Comparison of ENCODE assay signal across 1 cellular context in the genomic region with DNA sequence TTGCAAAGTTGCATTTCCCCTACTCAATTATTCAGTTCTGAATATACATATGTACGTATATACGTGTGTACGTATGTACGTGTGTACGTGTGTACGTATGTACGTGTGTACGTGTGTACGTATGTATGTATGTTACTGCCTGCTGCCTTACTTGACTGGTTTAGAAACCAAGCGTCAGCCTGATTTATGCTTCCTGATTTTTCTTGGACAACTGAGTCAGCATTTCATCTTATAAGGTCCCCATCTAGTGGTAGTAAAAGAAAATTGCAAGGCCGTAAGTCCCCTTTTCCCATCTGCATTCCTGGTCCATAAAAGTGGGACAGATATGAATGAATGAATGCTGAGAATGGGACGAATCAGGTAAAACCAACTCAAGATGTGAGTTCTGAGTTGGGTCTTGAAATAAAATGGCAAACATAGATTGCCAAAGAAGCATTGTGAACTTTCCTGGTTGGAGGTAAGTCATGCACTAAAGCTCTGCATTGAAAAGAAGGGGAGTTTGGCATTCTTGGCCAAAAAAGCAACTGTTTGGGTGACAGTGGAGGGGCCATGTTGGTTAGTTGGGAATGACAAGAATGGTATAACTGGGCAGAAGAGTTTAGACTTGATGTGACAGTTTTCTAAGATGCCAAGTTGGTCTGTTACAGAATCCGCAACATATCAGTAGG.
A peak's percentile ranks its signal among the peaks of the same experiment; 100 is the strongest.
TF ChIP-seq lines count a peak whose summit lies in the region.

No MANE protein-coding gene starts in this region.

TF ChIP-seq in H1, 55 proteins besides CTCF, POLR2A, EP300 and RAD21:
- peak; percentile 96 for TF ChIP-seq MAFK (IDR thresholded peaks at IDR 0.05; ENCODE audit: low read depth, low read length)
- no peak for TF ChIP-seq CREB1 (IDR thresholded peaks at IDR 0.05)
- TF ChIP-seq TEAD4 (IDR thresholded peaks at IDR 0.05; ENCODE audit: low read depth, low read length) = 0 out of 2 replicates have a peak, but pooled peaks have one; percentile 5
- TF ChIP-seq, protein P1, sequence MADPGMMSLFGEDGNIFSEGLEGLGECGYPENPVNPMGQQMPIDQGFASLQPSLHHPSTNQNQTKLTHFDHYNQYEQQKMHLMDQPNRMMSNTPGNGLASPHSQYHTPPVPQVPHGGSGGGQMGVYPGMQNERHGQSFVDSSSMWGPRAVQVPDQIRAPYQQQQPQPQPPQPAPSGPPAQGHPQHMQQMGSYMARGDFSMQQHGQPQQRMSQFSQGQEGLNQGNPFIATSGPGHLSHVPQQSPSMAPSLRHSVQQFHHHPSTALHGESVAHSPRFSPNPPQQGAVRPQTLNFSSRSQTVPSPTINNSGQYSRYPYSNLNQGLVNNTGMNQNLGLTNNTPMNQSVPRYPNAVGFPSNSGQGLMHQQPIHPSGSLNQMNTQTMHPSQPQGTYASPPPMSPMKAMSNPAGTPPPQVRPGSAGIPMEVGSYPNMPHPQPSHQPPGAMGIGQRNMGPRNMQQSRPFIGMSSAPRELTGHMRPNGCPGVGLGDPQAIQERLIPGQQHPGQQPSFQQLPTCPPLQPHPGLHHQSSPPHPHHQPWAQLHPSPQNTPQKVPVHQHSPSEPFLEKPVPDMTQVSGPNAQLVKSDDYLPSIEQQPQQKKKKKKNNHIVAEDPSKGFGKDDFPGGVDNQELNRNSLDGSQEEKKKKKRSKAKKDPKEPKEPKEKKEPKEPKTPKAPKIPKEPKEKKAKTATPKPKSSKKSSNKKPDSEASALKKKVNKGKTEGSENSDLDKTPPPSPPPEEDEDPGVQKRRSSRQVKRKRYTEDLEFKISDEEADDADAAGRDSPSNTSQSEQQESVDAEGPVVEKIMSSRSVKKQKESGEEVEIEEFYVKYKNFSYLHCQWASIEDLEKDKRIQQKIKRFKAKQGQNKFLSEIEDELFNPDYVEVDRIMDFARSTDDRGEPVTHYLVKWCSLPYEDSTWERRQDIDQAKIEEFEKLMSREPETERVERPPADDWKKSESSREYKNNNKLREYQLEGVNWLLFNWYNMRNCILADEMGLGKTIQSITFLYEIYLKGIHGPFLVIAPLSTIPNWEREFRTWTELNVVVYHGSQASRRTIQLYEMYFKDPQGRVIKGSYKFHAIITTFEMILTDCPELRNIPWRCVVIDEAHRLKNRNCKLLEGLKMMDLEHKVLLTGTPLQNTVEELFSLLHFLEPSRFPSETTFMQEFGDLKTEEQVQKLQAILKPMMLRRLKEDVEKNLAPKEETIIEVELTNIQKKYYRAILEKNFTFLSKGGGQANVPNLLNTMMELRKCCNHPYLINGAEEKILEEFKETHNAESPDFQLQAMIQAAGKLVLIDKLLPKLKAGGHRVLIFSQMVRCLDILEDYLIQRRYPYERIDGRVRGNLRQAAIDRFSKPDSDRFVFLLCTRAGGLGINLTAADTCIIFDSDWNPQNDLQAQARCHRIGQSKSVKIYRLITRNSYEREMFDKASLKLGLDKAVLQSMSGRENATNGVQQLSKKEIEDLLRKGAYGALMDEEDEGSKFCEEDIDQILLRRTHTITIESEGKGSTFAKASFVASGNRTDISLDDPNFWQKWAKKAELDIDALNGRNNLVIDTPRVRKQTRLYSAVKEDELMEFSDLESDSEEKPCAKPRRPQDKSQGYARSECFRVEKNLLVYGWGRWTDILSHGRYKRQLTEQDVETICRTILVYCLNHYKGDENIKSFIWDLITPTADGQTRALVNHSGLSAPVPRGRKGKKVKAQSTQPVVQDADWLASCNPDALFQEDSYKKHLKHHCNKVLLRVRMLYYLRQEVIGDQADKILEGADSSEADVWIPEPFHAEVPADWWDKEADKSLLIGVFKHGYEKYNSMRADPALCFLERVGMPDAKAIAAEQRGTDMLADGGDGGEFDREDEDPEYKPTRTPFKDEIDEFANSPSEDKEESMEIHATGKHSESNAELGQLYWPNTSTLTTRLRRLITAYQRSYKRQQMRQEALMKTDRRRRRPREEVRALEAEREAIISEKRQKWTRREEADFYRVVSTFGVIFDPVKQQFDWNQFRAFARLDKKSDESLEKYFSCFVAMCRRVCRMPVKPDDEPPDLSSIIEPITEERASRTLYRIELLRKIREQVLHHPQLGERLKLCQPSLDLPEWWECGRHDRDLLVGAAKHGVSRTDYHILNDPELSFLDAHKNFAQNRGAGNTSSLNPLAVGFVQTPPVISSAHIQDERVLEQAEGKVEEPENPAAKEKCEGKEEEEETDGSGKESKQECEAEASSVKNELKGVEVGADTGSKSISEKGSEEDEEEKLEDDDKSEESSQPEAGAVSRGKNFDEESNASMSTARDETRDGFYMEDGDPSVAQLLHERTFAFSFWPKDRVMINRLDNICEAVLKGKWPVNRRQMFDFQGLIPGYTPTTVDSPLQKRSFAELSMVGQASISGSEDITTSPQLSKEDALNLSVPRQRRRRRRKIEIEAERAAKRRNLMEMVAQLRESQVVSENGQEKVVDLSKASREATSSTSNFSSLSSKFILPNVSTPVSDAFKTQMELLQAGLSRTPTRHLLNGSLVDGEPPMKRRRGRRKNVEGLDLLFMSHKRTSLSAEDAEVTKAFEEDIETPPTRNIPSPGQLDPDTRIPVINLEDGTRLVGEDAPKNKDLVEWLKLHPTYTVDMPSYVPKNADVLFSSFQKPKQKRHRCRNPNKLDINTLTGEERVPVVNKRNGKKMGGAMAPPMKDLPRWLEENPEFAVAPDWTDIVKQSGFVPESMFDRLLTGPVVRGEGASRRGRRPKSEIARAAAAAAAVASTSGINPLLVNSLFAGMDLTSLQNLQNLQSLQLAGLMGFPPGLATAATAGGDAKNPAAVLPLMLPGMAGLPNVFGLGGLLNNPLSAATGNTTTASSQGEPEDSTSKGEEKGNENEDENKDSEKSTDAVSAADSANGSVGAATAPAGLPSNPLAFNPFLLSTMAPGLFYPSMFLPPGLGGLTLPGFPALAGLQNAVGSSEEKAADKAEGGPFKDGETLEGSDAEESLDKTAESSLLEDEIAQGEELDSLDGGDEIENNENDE (IDR thresholded peaks at IDR 0.05; ENCODE audit: insufficient replicate concordance, low read length) = no peak
- TF ChIP-seq, protein P2, sequence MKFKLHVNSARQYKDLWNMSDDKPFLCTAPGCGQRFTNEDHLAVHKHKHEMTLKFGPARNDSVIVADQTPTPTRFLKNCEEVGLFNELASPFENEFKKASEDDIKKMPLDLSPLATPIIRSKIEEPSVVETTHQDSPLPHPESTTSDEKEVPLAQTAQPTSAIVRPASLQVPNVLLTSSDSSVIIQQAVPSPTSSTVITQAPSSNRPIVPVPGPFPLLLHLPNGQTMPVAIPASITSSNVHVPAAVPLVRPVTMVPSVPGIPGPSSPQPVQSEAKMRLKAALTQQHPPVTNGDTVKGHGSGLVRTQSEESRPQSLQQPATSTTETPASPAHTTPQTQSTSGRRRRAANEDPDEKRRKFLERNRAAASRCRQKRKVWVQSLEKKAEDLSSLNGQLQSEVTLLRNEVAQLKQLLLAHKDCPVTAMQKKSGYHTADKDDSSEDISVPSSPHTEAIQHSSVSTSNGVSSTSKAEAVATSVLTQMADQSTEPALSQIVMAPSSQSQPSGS (IDR thresholded peaks at IDR 0.05; ENCODE audit: low read length) = no peak
- TF ChIP-seq HDAC6 (IDR thresholded peaks at IDR 0.05; ENCODE audit: low read depth, low read length) = no peak
- no peak for TF ChIP-seq EGR1 (IDR thresholded peaks at IDR 0.05; ENCODE audit: borderline replicate concordance, low read depth, low read length)
- no peak for TF ChIP-seq SP4 (IDR thresholded peaks at IDR 0.05; ENCODE audit: low read length)
- no peak for TF ChIP-seq SIX5 (IDR thresholded peaks at IDR 0.05; ENCODE audit: low read depth, low read length)
- TF ChIP-seq BACH1 (IDR thresholded peaks at IDR 0.05; ENCODE audit: low read length) = peak; percentile 94
- TF ChIP-seq YY1 (IDR thresholded peaks at IDR 0.05; ENCODE audit: low read depth, low read length) = no peak
- no peak for TF ChIP-seq CHD1 (IDR thresholded peaks at IDR 0.05; ENCODE audit: low read depth, low read length)
- no peak for TF ChIP-seq TCF12 (IDR thresholded peaks at IDR 0.05; ENCODE audit: low read depth, low read length)
- no peak for TF ChIP-seq CBX5 (IDR thresholded peaks at IDR 0.05; ENCODE audit: low read depth, low read length)
- TF ChIP-seq TAF7 (optimal IDR thresholded peaks at IDR 0.05; ENCODE audit: borderline replicate concordance, low read depth, low read length) = no peak
- TF ChIP-seq, protein P3, sequence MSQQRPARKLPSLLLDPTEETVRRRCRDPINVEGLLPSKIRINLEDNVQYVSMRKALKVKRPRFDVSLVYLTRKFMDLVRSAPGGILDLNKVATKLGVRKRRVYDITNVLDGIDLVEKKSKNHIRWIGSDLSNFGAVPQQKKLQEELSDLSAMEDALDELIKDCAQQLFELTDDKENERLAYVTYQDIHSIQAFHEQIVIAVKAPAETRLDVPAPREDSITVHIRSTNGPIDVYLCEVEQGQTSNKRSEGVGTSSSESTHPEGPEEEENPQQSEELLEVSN (IDR thresholded peaks at IDR 0.05) = no peak
- no peak for TF ChIP-seq RBBP5 (IDR thresholded peaks at IDR 0.05; ENCODE audit: borderline replicate concordance, low read depth, low read length)
- TF ChIP-seq CTBP2 (IDR thresholded peaks at IDR 0.05; ENCODE audit: borderline replicate concordance, insufficient read depth, insufficient read length, low read length) = no peak
- no peak for TF ChIP-seq CBX8 (IDR thresholded peaks at IDR 0.05; ENCODE audit: borderline replicate concordance, low read depth, low read length)
TF ChIP-seq in H1: peak in this region for 3.
